Comparison of ENCODE assay signal across 8 cellular contexts in genomic region chr15:41116116-41116871, GRCh38. TPM values are rescaled to one million over a fixed set of nuclear protein-coding genes. Genes with fewer than 3 reads are reported as not detected.
DNase-seq lines count a peak whose midpoint lies in the region; ATAC-seq and TF ChIP-seq lines count a peak whose summit lies in the region.

TSS of gene INO80 (minus strand) at chr15:41116280. CDS start at chr15:41096310, 19,970 bp downstream.

- peak; percentile 81 for ATAC-seq in GM21723 (IDR thresholded peaks at IDR 0.05; ENCODE audit: unreplicated experiment)

- H3K4me1 ChIP-seq in KMS-11 (ENCODE audit: low read depth, poor library complexity, severe bottlenecking) = peaks cover 39% of the 10 kb centered on the region
- peaks cover 0 to 15% (median 0%) of the 10 kb centered on the region in 4 donors for H3K4me1 ChIP-seq in Peyer's patch
- peaks cover 12 to 43% (median 30%) of the 10 kb centered on the region in 4 donors for H3K4me1 ChIP-seq in esophagus muscularis mucosa
- H3K4me1 ChIP-seq in muscle layer of duodenum (ENCODE audit: control insufficient read depth in 1 of 2, insufficient read depth in 2 of 2, low read length in 2 of 2) = peaks cover 0 to 7% of the 10 kb centered on the region in 2 donors

- peak within 1 kb of the TSS; percentile 93 for H2AFZ ChIP-seq in KMS-11 (ENCODE audit: low read depth)

- H4K20me1 ChIP-seq in KMS-11 (ENCODE audit: insufficient read depth) = no peaks in the 10 kb centered on the region

- TF ChIP-seq CTCF in KMS-11 (conservative IDR thresholded peaks at IDR 0.05; ENCODE audit: low read depth, low read length) (no peak), Peyer's patch (IDR thresholded peaks at IDR 0.05) (peak in 1 of 6 experiments; percentile 11), esophagus muscularis mucosa (IDR thresholded peaks at IDR 0.05) (peak in 1 of 3 experiments; percentile 3)

- H3K79me2 ChIP-seq in KMS-11 (ENCODE audit: insufficient read depth, low read depth) = peaks cover 51% of the 10 kb centered on the region

- 0% methylated on average over 42 of the region's 61 CpGs for WGBS in esophagus muscularis mucosa

- H3K36me3 ChIP-seq in KMS-11 (ENCODE audit: insufficient read depth) = no peaks in the 10 kb centered on the region
- H3K36me3 ChIP-seq in Peyer's patch = peaks cover 0 to 1% (median 0%) of the 10 kb centered on the region in 3 donors
- H3K36me3 ChIP-seq in esophagus muscularis mucosa = peaks cover 0 to 4% (median 2%) of the 10 kb centered on the region in 4 donors
- peaks cover 0 to 8% of the 10 kb centered on the region in 2 donors for H3K36me3 ChIP-seq in muscle layer of duodenum (ENCODE audit: control insufficient read depth in 1 of 2, insufficient read depth in 2 of 2, low read length in 2 of 2)

- no peaks in the 10 kb centered on the region for H3K27me3 ChIP-seq in KMS-11 (ENCODE audit: insufficient read depth, low read depth)
- no peaks in the 10 kb centered on the region for H3K27me3 ChIP-seq in Peyer's patch
- peaks cover 0 to 11% (median 0%) of the 10 kb centered on the region in 4 donors for H3K27me3 ChIP-seq in esophagus muscularis mucosa
- no peaks in the 10 kb centered on the region for H3K27me3 ChIP-seq in muscle layer of duodenum (ENCODE audit: low read depth, low read length)

- H3K9me3 ChIP-seq in Peyer's patch = no peaks in the 10 kb centered on the region
- H3K9me3 ChIP-seq in esophagus muscularis mucosa = no peaks in the 10 kb centered on the region
- H3K9me3 ChIP-seq in muscle layer of duodenum (ENCODE audit: control insufficient read depth in 1 of 2, low read length in 2 of 2) = no peaks in the 10 kb centered on the region

- H3K27ac ChIP-seq in KMS-11 (peak within 1 kb of the TSS; percentile 99), Peyer's patch (peak within 1 kb of the TSS; percentile 98 to 100 (median 99)), esophagus muscularis mucosa (replicated peaks in 1 of 4) (peak within 1 kb of the TSS; percentile 99 to 100 (median 99)), muscle layer of duodenum (ENCODE audit: low read length) (peak within 1 kb of the TSS; percentile 97)

- DNase-seq in DMS153 treated with DMSO at 0.1 percent for 48 hours (lab: John Stamatoyannopoulos, UW; ENCODE audit: unreplicated experiment) (peak; percentile 70), Peyer's patch (peak; percentile 96 to 99 (median 97)), esophagus muscularis mucosa (ENCODE audit: extremely low spot score) (peak; percentile 99)
- peak; percentile 96 to 97 for DNase-seq in activated T-cell treated with anti-CD3 and anti-CD28 coated beads, Interleukin-2, amount 50 U/mL, for 48 hours
- DNase-seq in stimulated activated CD8-positive, alpha-beta memory T cell treated with anti-CD3 and anti-CD28 coated beads, Interleukin-7, amount 100 ng/mL, for 4 hours (ENCODE audit: low read depth in 2 of 2) = peak; percentile 94 to 96

- intact Hi-C loops in esophagus muscularis mucosa (cut with DNase I) = loop anchor here (2.0 to 10.0 kb wide), 4 partner anchors 115 to 299 kb away; partner anchors contain the start of genes CHP1, EXD1 and RTF1

- TF ChIP-seq EP300 in esophagus muscularis mucosa (IDR thresholded peaks at IDR 0.05) = peak; percentile 8

- peak within 1 kb of the TSS; percentile 100 for H3K9ac ChIP-seq in KMS-11

- peak within 1 kb of the TSS; percentile 88 for H3K4me2 ChIP-seq in KMS-11

- TF ChIP-seq POLR2A in Peyer's patch (IDR thresholded peaks at IDR 0.05) (peak; percentile 90 to 93), esophagus muscularis mucosa (IDR thresholded peaks at IDR 0.05; ENCODE audit: low read depth) (no peak)

- H3K4me3 ChIP-seq in KMS-11 (IDR thresholded peaks at IDR 0.05; ENCODE audit: insufficient read depth, low read depth, low read length) = no peak within 1 kb of the TSS
- H3K4me3 ChIP-seq in Peyer's patch = peak within 1 kb of the TSS; percentile 73 to 99 (median 91)
- peak within 1 kb of the TSS; percentile 90 to 99 (median 93) for H3K4me3 ChIP-seq in esophagus muscularis mucosa
- peak within 1 kb of the TSS; percentile 75 to 83 for H3K4me3 ChIP-seq in muscle layer of duodenum (ENCODE audit: low read depth in 1 of 2, low read length in 2 of 2)

RNA-seq across cellular contexts. Expression of gene INO80, which starts in this region (rescaled TPM):
- total RNA-seq in Peyer's patch = 100 to 1,000 TPM in 1 of 4 donors, 10 to 100 TPM in 3; 17.5 to 111 (median 40.1) TPM
- 10 to 100 TPM; 22.4 to 28.7 (median 24.0) TPM for total RNA-seq in esophagus muscularis mucosa
